ENCODE assay signal across 8 cellular contexts in genomic region chr10:117496616-117497028, GRCh38. TPM values are rescaled to one million over a fixed set of nuclear protein-coding genes. Genes with fewer than 3 reads are reported as not detected.
DNase-seq lines count a peak whose midpoint lies in the region; ATAC-seq and TF ChIP-seq lines count a peak whose summit lies in the region.

No MANE protein-coding gene starts in this region.

- H3K4me3 ChIP-seq in Caco-2 (ENCODE audit: low read depth, low read length): no peak overlapping the region
- no peak overlapping the region for H3K4me3 ChIP-seq in PC-3 (ENCODE audit: low read length)
- no peak overlapping the region for H3K4me3 ChIP-seq in esophagus squamous epithelium

- DNase-seq in Caco-2 (peak; percentile 91), HUDEP-2 (lab: John Stamatoyannopoulos, UW; ENCODE audit: unreplicated experiment in 76 of 76) (peak in 72 of 76 experiments; percentile 2 to 83 (median 57)), PC-3 (peak; percentile 84), esophagus squamous epithelium (lab: John Stamatoyannopoulos, UW) (peak; percentile 3), natural killer cell (peak; percentile 54)
- DNase-seq in activated T-cell treated with anti-CD3 and anti-CD28 coated beads, Interleukin-2, amount 50 U/mL, for 1 hour: peak; percentile 75
- peak; percentile 58 to 83 for DNase-seq in stimulated activated effector memory CD8-positive, alpha-beta T cell treated with anti-CD3 and anti-CD28 coated beads, Interleukin-12 subunit alpha, Interleukin-12 subunit beta, amount 100 ng/mL, for 72 hours (ENCODE audit: low spot score in 2 of 2)

- WGBS in esophagus squamous epithelium, 2 donors: 10 to 11% methylated on average over 10 to 13 of the region's 17 CpGs

- H3K27ac ChIP-seq in PC-3 (ENCODE audit: low read length) (no peak overlapping the region), esophagus squamous epithelium (no peak overlapping the region)

- ATAC-seq in GM21423 (IDR thresholded peaks at IDR 0.05; ENCODE audit: unreplicated experiment) (peak; percentile 87), PC-3 (peak; percentile 84), natural killer cell (peak; percentile 65 to 86 (median 77))
- peak; percentile 66 for ATAC-seq in stimulated activated effector memory CD8-positive, alpha-beta T cell treated with anti-CD3 and anti-CD28 coated beads, Interleukin-12 subunit alpha, Interleukin-12 subunit beta, amount 100 ng/mL, for 72 hours

- H3K4me1 Mint-ChIP-seq in Caco-2 (ENCODE audit: low read depth, unreplicated experiment) (peaks cover 11% of the 10 kb centered on the region), natural killer cell (no peaks in the 10 kb centered on the region)
- no peaks in the 10 kb centered on the region for H3K4me1 Mint-ChIP-seq in stimulated activated effector memory CD8-positive, alpha-beta T cell treated with anti-CD3 and anti-CD28 coated beads, Interleukin-12 subunit alpha, Interleukin-12 subunit beta, amount 100 ng/mL, for 72 hours

- H3K79me2 ChIP-seq in PC-3 (ENCODE audit: low read length): no peaks in the 10 kb centered on the region

- no peaks in the 10 kb centered on the region for H3F3A ChIP-seq in PC-3 (ENCODE audit: low read length, unreplicated experiment)

- H3K27me3 Mint-ChIP-seq in Caco-2 (ENCODE audit: insufficient read depth, unreplicated experiment) (no peaks in the 10 kb centered on the region), natural killer cell (ENCODE audit: low read depth in 2 of 2) (peaks cover 14 to 42% of the 10 kb centered on the region in 2 donors)

- 0 out of 2 replicates have a peak, but pooled peaks cover 2% of the 10 kb centered on the region for H3K9me3 ChIP-seq in Caco-2
- no peaks in the 10 kb centered on the region for H3K9me3 ChIP-seq in PC-3 (ENCODE audit: low read length)
- H3K9me3 ChIP-seq in esophagus squamous epithelium: no peaks in the 10 kb centered on the region

- intact Hi-C loops in Caco-2 (cut with micrococcal nuclease; ENCODE audit: unreplicated experiment) (loop anchor here (1.0 to 2.0 kb wide), 9 partner anchors 22 to 927 kb away; no protein-coding TSS in a partner anchor), PC-3 (cut with micrococcal nuclease) (loop anchor here (1.0 to 5.0 kb wide), 4 partner anchors 745 to 1048 kb away; no protein-coding TSS in a partner anchor), esophagus squamous epithelium (cut with DNase I) (loop anchor here (5.0 to 10.0 kb wide), 2 partner anchors 746 to 918 kb away; no protein-coding TSS in a partner anchor), natural killer cell (cut with micrococcal nuclease) (loop anchor here (1.0 kb wide), 2 partner anchors 745 to 963 kb away; no protein-coding TSS in a partner anchor)

- no peaks in the 10 kb centered on the region for H3K9me2 ChIP-seq in PC-3 (replicated peaks; ENCODE audit: low read length)

- TF ChIP-seq POLR2A in esophagus squamous epithelium (IDR thresholded peaks at IDR 0.05): no peak

- H3K4me1 ChIP-seq in Caco-2: peaks cover 17% of the 10 kb centered on the region
- H3K4me1 ChIP-seq in PC-3 (ENCODE audit: insufficient read depth, low read length): no peaks in the 10 kb centered on the region
- H3K4me1 ChIP-seq in esophagus squamous epithelium: no peaks in the 10 kb centered on the region

- H4K20me1 ChIP-seq in PC-3 (ENCODE audit: low read length): no peaks in the 10 kb centered on the region

- H3K9ac ChIP-seq in PC-3 (ENCODE audit: low read length): no peak overlapping the region

- CTCF ChIA-PET in Caco-2 (lab: Charles Lee) (interaction anchor here (0.5 to 1.9 kb wide), 36 partner anchors 9 to 1048 kb away, joined by 3 to 24 read pairs (median 4); partner anchors contain the start of gene EMX2), PC-3 (lab: Charles Lee) (interaction anchor here (0.6 to 1.5 kb wide), 5 partner anchors 53 to 1047 kb away, joined by 3 to 6 read pairs (median 4); no protein-coding TSS in a partner anchor)

- H3K27ac Mint-ChIP-seq in Caco-2 (ENCODE audit: unreplicated experiment): peak overlapping the region; percentile 69
- H3K27ac Mint-ChIP-seq in natural killer cell: no peak overlapping the region
- no peak overlapping the region for H3K27ac Mint-ChIP-seq in stimulated activated effector memory CD8-positive, alpha-beta T cell treated with anti-CD3 and anti-CD28 coated beads, Interleukin-12 subunit alpha, Interleukin-12 subunit beta, amount 100 ng/mL, for 72 hours

- no TSS peak for BruUV-seq in Caco-2 (replicated peaks; lab: Mats Ljungman, UMichigan)
- BruUV-seq in PC-3 (replicated peaks; lab: Mats Ljungman, UMichigan): no TSS peak

- H3K36me3 Mint-ChIP-seq in Caco-2 (ENCODE audit: insufficient read depth, unreplicated experiment) (no peaks in the 10 kb centered on the region), natural killer cell (no peaks in the 10 kb centered on the region)
- H3K36me3 Mint-ChIP-seq in stimulated activated effector memory CD8-positive, alpha-beta T cell treated with anti-CD3 and anti-CD28 coated beads, Interleukin-12 subunit alpha, Interleukin-12 subunit beta, amount 100 ng/mL, for 72 hours: no peaks in the 10 kb centered on the region

- H3K36me3 ChIP-seq in Caco-2 (ENCODE audit: control insufficient read depth, insufficient read depth, low read length) (no peaks in the 10 kb centered on the region), PC-3 (ENCODE audit: low read depth, low read length) (no peaks in the 10 kb centered on the region), esophagus squamous epithelium (no peaks in the 10 kb centered on the region)

- peak overlapping the region; percentile 59 for H3K4me3 Mint-ChIP-seq in Caco-2 (ENCODE audit: unreplicated experiment)
- no peak overlapping the region for H3K4me3 Mint-ChIP-seq in natural killer cell
- no peak overlapping the region for H3K4me3 Mint-ChIP-seq in stimulated activated effector memory CD8-positive, alpha-beta T cell treated with anti-CD3 and anti-CD28 coated beads, Interleukin-12 subunit alpha, Interleukin-12 subunit beta, amount 100 ng/mL, for 72 hours

- TF ChIP-seq CTCF in Caco-2 (IDR thresholded peaks at IDR 0.05; ENCODE audit: insufficient read depth in 1 of 2, low read depth in 1 of 2, low read length in 1 of 2, severe bottlenecking in 1 of 2, unreplicated experiment in 1 of 2): peak; percentile 93 to 94
- TF ChIP-seq CTCF in PC-3 (conservative IDR thresholded peaks at IDR 0.05; ENCODE audit: low read depth, low read length): peak; percentile 88
- peak; percentile 88 to 96 (median 92) for TF ChIP-seq CTCF in esophagus squamous epithelium (IDR thresholded peaks at IDR 0.05)
- peak; percentile 84 for TF ChIP-seq CTCF in natural killer cell (IDR thresholded peaks at IDR 0.05)

- no peak overlapping the region for H2AFZ ChIP-seq in PC-3 (ENCODE audit: low read length)

- H3K4me2 ChIP-seq in PC-3 (ENCODE audit: low read length): no peak overlapping the region

- POLR2A ChIA-PET in Caco-2 (lab: Charles Lee) (no interaction called here), PC-3 (lab: Charles Lee; ENCODE audit: unreplicated experiment) (interaction anchor here (0.6 kb wide), 1 partner anchor 159 kb away, joined by 3 read pairs; no protein-coding TSS in a partner anchor)

- H3K9me3 Mint-ChIP-seq in Caco-2 (ENCODE audit: unreplicated experiment): no peaks in the 10 kb centered on the region
- H3K9me3 Mint-ChIP-seq in natural killer cell: no peaks in the 10 kb centered on the region
- H3K9me3 Mint-ChIP-seq in stimulated activated effector memory CD8-positive, alpha-beta T cell treated with anti-CD3 and anti-CD28 coated beads, Interleukin-12 subunit alpha, Interleukin-12 subunit beta, amount 100 ng/mL, for 72 hours: no peaks in the 10 kb centered on the region

- no peaks in the 10 kb centered on the region for H3K27me3 ChIP-seq in Caco-2 (replicated peaks; ENCODE audit: control insufficient read depth, insufficient read depth, low read length)
- H3K27me3 ChIP-seq in PC-3 (ENCODE audit: low read length): peaks cover 52% of the 10 kb centered on the region
- peaks cover 0 to 57% (median 1%) of the 10 kb centered on the region in 4 donors for H3K27me3 ChIP-seq in esophagus squamous epithelium

RNA-seq across cellular contexts. Expression of gene EMX2, which starts 45.9 kb away (rescaled TPM):
- total RNA-seq in Caco-2 (2022) (4.7 and 4.9 TPM in 2 replicates), PC-3 (2014; rRNA removed) (not detected in 2 replicates), esophagus squamous epithelium (under 1 TPM in 1 of 4 donors, not detected in 3; 0.19 TPM), natural killer cell (not detected)

Comparison
In these comparisons a context has a peak if more than half of its experiments do, and no peak if none do; other contexts are left out.
1. DNase-seq: peak in every context shown above with its lines; median percentile 91 in Caco-2; 84 in PC-3; 75 in activated T-cell treated with anti-CD3 and anti-CD28 coated beads, Interleukin-2, amount 50 U/mL, for 1 hour; 70 in stimulated activated effector memory CD8-positive, alpha-beta T cell treated with anti-CD3 and anti-CD28 coated beads, Interleukin-12 subunit alpha, Interleukin-12 subunit beta, amount 100 ng/mL, for 72 hours; 57 in HUDEP-2; 54 in natural killer cell; 3 in esophagus squamous epithelium.